Comparison of ENCODE assay signal across 27 cellular contexts in the genomic region with DNA sequence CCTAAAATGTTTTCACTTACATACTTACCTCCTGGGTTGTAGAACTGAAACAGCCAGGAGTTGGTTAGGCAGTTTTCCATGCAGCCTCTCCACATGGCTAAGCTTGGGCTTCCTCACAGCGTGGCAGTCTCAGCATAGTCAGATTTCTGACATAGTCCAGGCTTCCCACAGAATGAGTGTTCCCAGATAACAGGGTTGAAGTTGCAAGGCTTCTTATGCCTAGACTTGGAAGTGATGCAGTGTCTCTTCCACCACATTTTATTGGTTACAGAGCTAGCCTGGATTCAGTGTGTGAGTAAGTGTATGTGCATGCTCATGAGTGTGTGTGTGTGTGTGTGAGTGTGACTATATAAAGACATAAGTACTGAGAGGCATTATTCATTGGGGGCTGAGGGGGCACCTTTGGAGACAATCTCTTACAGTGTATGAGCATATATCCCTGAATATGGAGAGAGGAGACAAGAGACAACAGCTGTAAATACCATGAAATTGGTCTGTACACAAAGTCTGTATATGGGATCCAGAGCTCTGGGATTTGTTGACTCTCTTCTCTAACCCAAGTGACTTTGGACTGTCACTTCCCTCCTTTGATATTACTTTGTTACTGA.
"Had no signal": no experiment of that assay in that cellular context is flagged by ENCODE, and none has a peak within 500 bp of the region (broad histone marks: within the 10 kb centered on the region; RNA-seq: fewer than 3 reads in every experiment).

No MANE protein-coding gene starts in this region.

- H3K4me1 ChIP-seq: adrenal gland, Peyer's patch had no signal

- H3K36me3 Mint-ChIP-seq: activated naive CD4-positive, alpha-beta T cell treated with anti-CD3 and anti-CD28 coated beads, Interleukin-2, amount 50 U/mL, for 72 hours had no signal

- ATAC-seq: activated CD8-positive, alpha-beta T cell treated with anti-CD3 and anti-CD28 coated beads for 36 hours; activated naive CD4-positive, alpha-beta T cell treated with anti-CD3 and anti-CD28 coated beads, Interleukin-2, amount 50 U/mL, for 72 hours; activated T-cell treated with anti-CD3 and anti-CD28 coated beads, Interleukin-2, amount 50 U/mL, for 4 hours; PC-3 had no signal

- H3K27ac ChIP-seq: adrenal gland, cardiac muscle cell, Peyer's patch, SK-N-MC had no signal

- H3K9me3 Mint-ChIP-seq: activated CD4-positive, alpha-beta T cell treated with anti-CD3 and anti-CD28 coated beads, Interleukin-2, amount 10 ng/mL, durations not matched to agents 24 days and 14 days; activated CD8-positive, alpha-beta T cell treated with anti-CD3 and anti-CD28 coated beads for 36 hours; activated naive CD4-positive, alpha-beta T cell treated with anti-CD3 and anti-CD28 coated beads for 36 hours; activated naive CD4-positive, alpha-beta T cell treated with anti-CD3 and anti-CD28 coated beads, Interleukin-2, amount 50 U/mL, for 72 hours; activated T-cell treated with anti-CD3 and anti-CD28 coated beads, Interleukin-2, amount 50 U/mL, for 4 hours; activated T-helper 1 cell treated with anti-CD3 and anti-CD28 coated beads, Interleukin-12 subunit alpha, Interleukin-12 subunit beta, Interleukin-2, Interleukin-4 antibody, amounts not matched to agents 30 ng/mL and 10 ng/mL and 1 ng/mL, durations not matched to agents 14 hours and 24 hours and 36 hours; central memory CD8-positive, alpha-beta T cell had no signal

- H3K4me3 Mint-ChIP-seq: activated CD4-positive, alpha-beta T cell treated with anti-CD3 and anti-CD28 coated beads, Interleukin-2, amount 10 ng/mL, durations not matched to agents 24 days and 14 days; activated CD8-positive, alpha-beta T cell treated with anti-CD3 and anti-CD28 coated beads for 36 hours; activated naive CD4-positive, alpha-beta T cell treated with anti-CD3 and anti-CD28 coated beads for 36 hours; activated T-cell treated with anti-CD3 and anti-CD28 coated beads, Interleukin-2, amount 50 U/mL, for 4 hours; activated T-helper 1 cell treated with anti-CD3 and anti-CD28 coated beads, Interleukin-12 subunit alpha, Interleukin-12 subunit beta, Interleukin-2, Interleukin-4 antibody, amounts not matched to agents 30 ng/mL and 10 ng/mL and 1 ng/mL, durations not matched to agents 14 hours and 24 hours and 36 hours; central memory CD8-positive, alpha-beta T cell had no signal

- H3K4me3 ChIP-seq: adrenal gland, cardiac muscle cell, Peyer's patch, SK-N-MC had no signal

- H3K4me1 Mint-ChIP-seq: activated CD4-positive, alpha-beta T cell treated with anti-CD3 and anti-CD28 coated beads, Interleukin-2, amount 10 ng/mL, durations not matched to agents 24 days and 14 days; central memory CD8-positive, alpha-beta T cell had no signal

- DNase-seq: activated CD4-positive, alpha-beta T cell treated with anti-CD3 and anti-CD28 coated beads, Interleukin-2, amount 10 ng/mL, durations not matched to agents 24 days and 14 days; activated CD4-positive, alpha-beta T cell treated with anti-CD3 and anti-CD28 coated beads, Interleukin-2, amount 50 U/mL, for 4 hours; activated CD8-positive, alpha-beta T cell treated with anti-CD3 and anti-CD28 coated beads for 36 hours; activated gamma-delta T cell treated with Interleukin-2 at 50 U/mL for 16 hours; activated naive CD4-positive, alpha-beta T cell treated with anti-CD3 and anti-CD28 coated beads for 36 hours; activated T-cell treated with anti-CD3 and anti-CD28 coated beads, Interleukin-2, amount 50 U/mL, for 4 hours; adrenal gland; aorta; Karpas-422; KBM-7; NCI-H1105; NCI-H1417 treated with DMSO at 0.1 percent for 48 hours; NCI-H1930; NCI-H2081 treated with DMSO at 0.1 percent for 48 hours; NCI-H345; NCI-H524 treated with DMSO at 0.1 percent for 48 hours; NCI-H748 treated with DMSO at 0.1 percent for 48 hours; NK-92 treated with Interleukin-12 subunit alpha and Interleukin-12 subunit beta, amount 100 ng/mL, for 24 hours; PC-3; Peyer's patch; Right ventricle myocardium superior; T1000 had no signal

- H3K9me3 ChIP-seq: adrenal gland, Peyer's patch had no signal

- H3K27me3 ChIP-seq: adrenal gland, cardiac muscle cell, Peyer's patch had no signal

- H3K27ac Mint-ChIP-seq: activated CD4-positive, alpha-beta T cell treated with anti-CD3 and anti-CD28 coated beads, Interleukin-2, amount 10 ng/mL, durations not matched to agents 24 days and 14 days; activated CD8-positive, alpha-beta T cell treated with anti-CD3 and anti-CD28 coated beads for 36 hours; activated naive CD4-positive, alpha-beta T cell treated with anti-CD3 and anti-CD28 coated beads for 36 hours; activated naive CD4-positive, alpha-beta T cell treated with anti-CD3 and anti-CD28 coated beads, Interleukin-2, amount 50 U/mL, for 72 hours; activated T-helper 1 cell treated with anti-CD3 and anti-CD28 coated beads, Interleukin-12 subunit alpha, Interleukin-12 subunit beta, Interleukin-2, Interleukin-4 antibody, amounts not matched to agents 30 ng/mL and 10 ng/mL and 1 ng/mL, durations not matched to agents 14 hours and 24 hours and 36 hours had no signal

- H3K36me3 ChIP-seq: adrenal gland, cardiac muscle cell, Peyer's patch had no signal
